Comparison of ENCODE assay signal across 8 cellular contexts in genomic region chr7:20778063-20778721, GRCh38. TPM values are rescaled to one million over a fixed set of nuclear protein-coding genes. Genes with fewer than 3 reads are reported as not detected.
A peak's percentile ranks its signal among the peaks of the same experiment; 100 is the strongest.
DNase-seq lines count a peak whose midpoint lies in the region; ATAC-seq and TF ChIP-seq lines count a peak whose summit lies in the region.

No MANE protein-coding gene starts in this region.

- POLR2A ChIA-PET in CD8-positive, alpha-beta T cell (lab: Charles Lee) = no interaction called here

- peaks cover 0 to 13% (median 0%) of the 10 kb centered on the region in 5 experiments for H3K9me3 Mint-ChIP-seq in brain
- H3K9me3 Mint-ChIP-seq in type B pancreatic cell = no peaks in the 10 kb centered on the region
- no peaks in the 10 kb centered on the region for H3K9me3 Mint-ChIP-seq in CD8-positive, alpha-beta T cell

- H3K9me3 ChIP-seq in CD8-positive, alpha-beta T cell (ENCODE audit: low read length) = no peaks in the 10 kb centered on the region

- peaks cover 12% of the 10 kb centered on the region for H3K36me3 Mint-ChIP-seq in brain
- no peaks in the 10 kb centered on the region for H3K36me3 Mint-ChIP-seq in type B pancreatic cell
- no peaks in the 10 kb centered on the region for H3K36me3 Mint-ChIP-seq in CD8-positive, alpha-beta T cell

- H3K36me3 ChIP-seq in CD8-positive, alpha-beta T cell (ENCODE audit: insufficient read depth, low read length) = no peaks in the 10 kb centered on the region

- peak; percentile 49 for ATAC-seq in GM21515 (IDR thresholded peaks at IDR 0.05; ENCODE audit: unreplicated experiment)
- ATAC-seq in CD8-positive, alpha-beta T cell = no peak

- TF ChIP-seq RAD21 in Ishikawa (IDR thresholded peaks at IDR 0.05; ENCODE audit: low read depth) = peak; percentile 69

- H3K4me1 Mint-ChIP-seq in brain = peaks cover 55% of the 10 kb centered on the region
- H3K4me1 Mint-ChIP-seq in type B pancreatic cell (ENCODE audit: unreplicated experiment) = peaks cover 8% of the 10 kb centered on the region
- H3K4me1 Mint-ChIP-seq in CD8-positive, alpha-beta T cell (ENCODE audit: low read depth) = peaks cover 8% of the 10 kb centered on the region

- TF ChIP-seq EP300 in Ishikawa (IDR thresholded peaks at IDR 0.05; ENCODE audit: borderline replicate concordance) = no peak

- H3K4me3 Mint-ChIP-seq in brain (peak overlapping the region; percentile 71 to 84 (median 81)), type B pancreatic cell (peak overlapping the region; percentile 88)
- no peak overlapping the region for H3K4me3 Mint-ChIP-seq in CD8-positive, alpha-beta T cell

- H3K27me3 ChIP-seq in CD8-positive, alpha-beta T cell (ENCODE audit: insufficient read depth, low read length) = peaks cover 41% of the 10 kb centered on the region

- peak; percentile 8 for DNase-seq in DMS79 (lab: John Stamatoyannopoulos, UW)
- peak; percentile 83 for DNase-seq in left kidney (ENCODE audit: low read depth, low spot score)
- DNase-seq in type B pancreatic cell (ENCODE audit: extremely low spot score, unreplicated experiment) = peak; percentile 85
- no peak for DNase-seq in CD8-positive, alpha-beta T cell
- DNase-seq in activated CD4-positive, alpha-beta T cell treated with anti-CD3 and anti-CD28 coated beads for 1 hour = no peak

- CTCF ChIA-PET in CD8-positive, alpha-beta T cell (lab: Charles Lee) = no interaction called here

- TF ChIP-seq CTCF in brain (conservative IDR thresholded peaks at IDR 0.05) (peak; percentile 89 to 94), type B pancreatic cell (conservative IDR thresholded peaks at IDR 0.05) (peak; percentile 86)
- TF ChIP-seq CTCF in CD8-positive, alpha-beta T cell (IDR thresholded peaks at IDR 0.05) = no peak

- intact Hi-C loops in CD8-positive, alpha-beta T cell (cut with DNase I, micrococcal nuclease) = no loop called here

- H3K27ac Mint-ChIP-seq in brain (peak overlapping the region in 1 of 5 experiments; percentile 83), type B pancreatic cell (no peak overlapping the region)
- no peak overlapping the region for H3K27ac Mint-ChIP-seq in CD8-positive, alpha-beta T cell

- peaks cover 6% of the 10 kb centered on the region for H3K4me1 ChIP-seq in CD8-positive, alpha-beta T cell (ENCODE audit: insufficient read depth, low read length)

- H3K27me3 Mint-ChIP-seq in brain (peaks cover 74% of the 10 kb centered on the region), type B pancreatic cell (peaks cover 95% of the 10 kb centered on the region)
- peaks cover 74% of the 10 kb centered on the region for H3K27me3 Mint-ChIP-seq in CD8-positive, alpha-beta T cell (ENCODE audit: low read depth)

- H3K4me3 ChIP-seq in CD8-positive, alpha-beta T cell (ENCODE audit: low read depth, low read length) = no peak overlapping the region

- H3K27ac ChIP-seq in CD8-positive, alpha-beta T cell (ENCODE audit: low read depth, low read length) = no peak overlapping the region

TF ChIP-seq in Ishikawa, 13 proteins besides CTCF, POLR2A, EP300 and RAD21:
- no peak for TF ChIP-seq USF1 (IDR thresholded peaks at IDR 0.05)
- TF ChIP-seq EGR1 (IDR thresholded peaks at IDR 0.05) = no peak
- TF ChIP-seq ZBTB7A (IDR thresholded peaks at IDR 0.05; ENCODE audit: low read depth) = no peak; the same call in 1 of the 2 replicates
- no peak for TF ChIP-seq FOXM1 (IDR thresholded peaks at IDR 0.05; ENCODE audit: borderline replicate concordance, low read depth)
- no peak for TF ChIP-seq TEAD4 (IDR thresholded peaks at IDR 0.05)
- no peak; the same call in 1 of the 2 replicates for TF ChIP-seq MAX (IDR thresholded peaks at IDR 0.05)
- no peak for TF ChIP-seq TAF1 (IDR thresholded peaks at IDR 0.05; ENCODE audit: low read depth)
- TF ChIP-seq REST (IDR thresholded peaks at IDR 0.05; ENCODE audit: low read depth) = no peak

RNA-seq across cellular contexts. Expression of gene SP8, which starts 8.5 kb away (rescaled TPM):
- 1.2 TPM for polyA plus RNA-seq in brain (ENCODE audit: insufficient read depth, low read depth, low replicate concordance)
- 2.0 and 4.3 TPM in 2 replicates for total RNA-seq in type B pancreatic cell (ENCODE audit: low replicate concordance)
- not detected for total RNA-seq in CD8-positive, alpha-beta T cell

Comparison
In these comparisons a context has a peak if more than half of its experiments do, and no peak if none do; other contexts are left out.
1. DNase-seq: peak in DMS79 (single experiment), left kidney (single experiment) and type B pancreatic cell (single experiment); none in CD8-positive, alpha-beta T cell (0 of 7) and activated CD4-positive, alpha-beta T cell treated with anti-CD3 and anti-CD28 coated beads for 1 hour (single experiment).